In the genomic region with DNA sequence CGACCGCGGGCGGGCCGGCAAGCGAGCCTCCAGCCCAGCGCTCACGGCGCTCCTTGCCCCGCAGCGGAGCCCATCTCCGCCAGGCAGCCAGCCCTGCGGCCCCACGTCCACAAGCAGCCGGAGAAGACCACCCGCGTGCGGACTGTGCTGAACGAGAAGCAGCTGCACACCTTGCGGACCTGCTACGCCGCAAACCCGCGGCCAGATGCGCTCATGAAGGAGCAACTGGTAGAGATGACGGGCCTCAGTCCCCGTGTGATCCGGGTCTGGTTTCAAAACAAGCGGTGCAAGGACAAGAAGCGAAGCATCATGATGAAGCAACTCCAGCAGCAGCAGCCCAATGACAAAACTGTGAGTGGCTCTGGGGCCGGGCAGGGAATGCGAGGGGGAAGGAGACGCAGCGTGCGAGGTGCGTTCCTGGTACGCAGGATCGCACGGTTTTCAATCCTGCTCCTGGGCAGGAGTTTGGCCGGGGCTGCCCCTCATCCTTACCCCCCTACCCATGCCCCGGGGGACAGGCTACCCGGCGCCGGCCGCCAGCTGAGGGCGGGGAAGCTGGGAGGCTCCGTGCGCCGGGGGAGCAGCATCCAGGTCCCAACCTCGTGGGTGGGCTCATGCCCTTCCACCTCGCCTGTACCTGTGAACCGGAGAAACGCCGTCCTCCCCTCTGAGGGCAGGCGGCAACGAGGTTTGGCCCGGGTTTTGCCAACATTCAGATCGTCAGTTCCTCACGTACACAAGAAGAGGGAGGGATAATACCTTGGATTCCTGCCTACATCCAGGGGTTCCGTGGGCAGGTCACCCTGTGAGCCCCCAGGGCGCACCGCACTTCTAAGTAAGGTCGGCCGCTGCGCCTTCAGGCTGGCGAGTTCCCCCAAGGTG, we compare ENCODE assay signal across 1 cellular context.
TF ChIP-seq lines count a peak whose summit lies in the region.

No MANE protein-coding gene starts in this region.

TF ChIP-seq in GM23338, 12 proteins besides CTCF, POLR2A, EP300 and RAD21 (continued from another document):
- TF ChIP-seq, protein P1, sequence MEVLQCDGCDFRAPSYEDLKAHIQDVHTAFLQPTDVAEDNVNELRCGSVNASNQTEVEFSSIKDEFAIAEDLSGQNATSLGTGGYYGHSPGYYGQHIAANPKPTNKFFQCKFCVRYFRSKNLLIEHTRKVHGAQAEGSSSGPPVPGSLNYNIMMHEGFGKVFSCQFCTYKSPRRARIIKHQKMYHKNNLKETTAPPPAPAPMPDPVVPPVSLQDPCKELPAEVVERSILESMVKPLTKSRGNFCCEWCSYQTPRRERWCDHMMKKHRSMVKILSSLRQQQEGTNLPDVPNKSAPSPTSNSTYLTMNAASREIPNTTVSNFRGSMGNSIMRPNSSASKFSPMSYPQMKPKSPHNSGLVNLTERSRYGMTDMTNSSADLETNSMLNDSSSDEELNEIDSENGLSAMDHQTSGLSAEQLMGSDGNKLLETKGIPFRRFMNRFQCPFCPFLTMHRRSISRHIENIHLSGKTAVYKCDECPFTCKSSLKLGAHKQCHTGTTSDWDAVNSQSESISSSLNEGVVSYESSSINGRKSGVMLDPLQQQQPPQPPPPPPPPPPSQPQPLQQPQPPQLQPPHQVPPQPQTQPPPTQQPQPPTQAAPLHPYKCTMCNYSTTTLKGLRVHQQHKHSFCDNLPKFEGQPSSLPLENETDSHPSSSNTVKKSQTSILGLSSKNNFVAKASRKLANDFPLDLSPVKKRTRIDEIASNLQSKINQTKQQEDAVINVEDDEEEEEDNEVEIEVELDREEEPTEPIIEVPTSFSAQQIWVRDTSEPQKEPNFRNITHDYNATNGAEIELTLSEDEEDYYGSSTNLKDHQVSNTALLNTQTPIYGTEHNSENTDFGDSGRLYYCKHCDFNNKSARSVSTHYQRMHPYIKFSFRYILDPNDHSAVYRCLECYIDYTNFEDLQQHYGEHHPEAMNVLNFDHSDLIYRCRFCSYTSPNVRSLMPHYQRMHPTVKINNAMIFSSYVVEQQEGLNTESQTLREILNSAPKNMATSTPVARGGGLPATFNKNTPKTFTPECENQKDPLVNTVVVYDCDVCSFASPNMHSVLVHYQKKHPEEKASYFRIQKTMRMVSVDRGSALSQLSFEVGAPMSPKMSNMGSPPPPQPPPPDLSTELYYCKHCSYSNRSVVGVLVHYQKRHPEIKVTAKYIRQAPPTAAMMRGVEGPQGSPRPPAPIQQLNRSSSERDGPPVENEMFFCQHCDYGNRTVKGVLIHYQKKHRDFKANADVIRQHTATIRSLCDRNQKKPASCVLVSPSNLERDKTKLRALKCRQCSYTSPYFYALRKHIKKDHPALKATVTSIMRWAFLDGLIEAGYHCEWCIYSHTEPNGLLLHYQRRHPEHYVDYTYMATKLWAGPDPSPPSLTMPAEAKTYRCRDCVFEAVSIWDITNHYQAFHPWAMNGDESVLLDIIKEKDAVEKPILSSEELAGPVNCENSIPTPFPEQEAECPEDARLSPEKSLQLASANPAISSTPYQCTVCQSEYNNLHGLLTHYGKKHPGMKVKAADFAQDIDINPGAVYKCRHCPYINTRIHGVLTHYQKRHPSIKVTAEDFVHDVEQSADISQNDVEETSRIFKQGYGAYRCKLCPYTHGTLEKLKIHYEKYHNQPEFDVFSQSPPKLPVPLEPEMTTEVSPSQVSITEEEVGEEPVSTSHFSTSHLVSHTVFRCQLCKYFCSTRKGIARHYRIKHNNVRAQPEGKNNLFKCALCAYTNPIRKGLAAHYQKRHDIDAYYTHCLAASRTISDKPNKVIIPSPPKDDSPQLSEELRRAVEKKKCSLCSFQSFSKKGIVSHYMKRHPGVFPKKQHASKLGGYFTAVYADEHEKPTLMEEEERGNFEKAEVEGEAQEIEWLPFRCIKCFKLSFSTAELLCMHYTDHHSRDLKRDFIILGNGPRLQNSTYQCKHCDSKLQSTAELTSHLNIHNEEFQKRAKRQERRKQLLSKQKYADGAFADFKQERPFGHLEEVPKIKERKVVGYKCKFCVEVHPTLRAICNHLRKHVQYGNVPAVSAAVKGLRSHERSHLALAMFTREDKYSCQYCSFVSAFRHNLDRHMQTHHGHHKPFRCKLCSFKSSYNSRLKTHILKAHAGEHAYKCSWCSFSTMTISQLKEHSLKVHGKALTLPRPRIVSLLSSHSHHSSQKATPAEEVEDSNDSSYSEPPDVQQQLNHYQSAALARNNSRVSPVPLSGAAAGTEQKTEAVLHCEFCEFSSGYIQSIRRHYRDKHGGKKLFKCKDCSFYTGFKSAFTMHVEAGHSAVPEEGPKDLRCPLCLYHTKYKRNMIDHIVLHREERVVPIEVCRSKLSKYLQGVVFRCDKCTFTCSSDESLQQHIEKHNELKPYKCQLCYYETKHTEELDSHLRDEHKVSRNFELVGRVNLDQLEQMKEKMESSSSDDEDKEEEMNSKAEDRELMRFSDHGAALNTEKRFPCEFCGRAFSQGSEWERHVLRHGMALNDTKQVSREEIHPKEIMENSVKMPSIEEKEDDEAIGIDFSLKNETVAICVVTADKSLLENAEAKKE (CRISPR knock-in tag; IDR thresholded peaks at IDR 0.05) = no peak
- TF ChIP-seq EZH2 (IDR thresholded peaks at IDR 0.05; ENCODE audit: low read depth, unreplicated experiment) = peak; percentile 91
- TF ChIP-seq EZH2phosphoT487 (IDR thresholded peaks at IDR 0.05; ENCODE audit: unreplicated experiment) = peak; percentile 81
- TF ChIP-seq JUNB (IDR thresholded peaks at IDR 0.05; ENCODE audit: unreplicated experiment) = no peak
- TF ChIP-seq ZNF114 (CRISPR knock-in tag; IDR thresholded peaks at IDR 0.05) = no peak
- TF ChIP-seq NANOG (IDR thresholded peaks at IDR 0.05; ENCODE audit: borderline replicate concordance) = no peak
- no peak for TF ChIP-seq POLR2AphosphoS5 (IDR thresholded peaks at IDR 0.05; ENCODE audit: low read depth)
TF ChIP-seq in GM23338: peak in this region for 2.
